ENCODE assay signal across 1 cellular context in genomic region chr4:141914746-141915145, GRCh38.
TF ChIP-seq lines count a peak whose summit lies in the region.

No MANE protein-coding gene starts in this region.

TF ChIP-seq in GM23338, 12 proteins besides CTCF, POLR2A, EP300 and RAD21 (continued from another document):
- no peak for TF ChIP-seq JUNB (IDR thresholded peaks at IDR 0.05; ENCODE audit: unreplicated experiment)
- TF ChIP-seq ZNF462 (CRISPR knock-in tag; IDR thresholded peaks at IDR 0.05): no peak
- TF ChIP-seq NANOG (IDR thresholded peaks at IDR 0.05; ENCODE audit: borderline replicate concordance): no peak
- TF ChIP-seq STAT1 (IDR thresholded peaks at IDR 0.05; ENCODE audit: unreplicated experiment): no peak
- no peak for TF ChIP-seq ETS1 (IDR thresholded peaks at IDR 0.05)
- no peak for TF ChIP-seq EZH2phosphoT487 (IDR thresholded peaks at IDR 0.05; ENCODE audit: unreplicated experiment)
- TF ChIP-seq ZNF114 (CRISPR knock-in tag; IDR thresholded peaks at IDR 0.05): no peak
- TF ChIP-seq EZH2 (IDR thresholded peaks at IDR 0.05; ENCODE audit: low read depth, unreplicated experiment): no peak
- TF ChIP-seq POLR2AphosphoS5 (IDR thresholded peaks at IDR 0.05; ENCODE audit: low read depth): no peak
